30 cellular contexts compared by ENCODE assay signal in the genomic region with DNA sequence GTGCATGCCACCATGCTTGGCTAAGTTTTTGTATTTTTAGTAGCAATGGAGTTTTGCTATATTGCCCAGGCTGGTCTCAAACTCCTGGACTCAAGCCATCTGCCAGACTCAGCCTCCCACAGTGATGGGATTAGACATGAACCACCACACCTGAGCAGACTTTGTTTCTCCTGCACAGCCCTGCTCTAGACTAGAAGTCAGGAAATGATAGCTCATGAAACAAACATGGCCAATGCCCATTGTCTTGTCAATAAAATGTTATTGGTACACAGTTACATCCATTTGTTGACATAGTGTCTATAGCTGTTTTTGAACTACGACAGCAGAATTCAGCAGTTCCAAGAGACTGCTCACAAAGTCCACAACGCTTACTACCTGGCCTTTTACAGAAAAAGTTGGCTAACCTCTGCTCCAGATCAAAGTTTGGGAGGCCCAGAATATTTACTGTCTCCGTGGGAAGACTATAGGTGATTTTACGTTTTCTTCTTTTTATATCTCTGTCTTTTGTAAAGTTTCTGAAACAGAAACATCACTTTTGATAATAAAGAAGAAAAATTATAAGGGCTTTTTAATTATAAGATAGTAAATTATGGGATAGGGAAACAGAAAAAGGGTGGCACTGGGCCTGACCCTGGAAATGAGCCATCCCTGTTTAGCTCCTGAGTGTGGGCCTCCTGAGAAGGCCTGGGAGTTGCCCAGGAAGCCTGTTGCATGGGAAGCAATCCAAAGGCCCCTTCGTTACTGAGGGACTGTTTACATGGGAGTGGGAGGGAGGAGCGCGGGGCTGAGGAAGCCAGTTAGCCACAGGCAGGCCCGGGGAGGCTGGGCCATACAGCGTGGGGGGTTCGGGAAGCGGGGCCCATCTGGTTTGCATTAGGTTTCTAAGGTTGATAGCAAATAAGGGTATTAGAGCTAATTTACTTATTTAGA.
A peak's percentile ranks its signal among the peaks of the same experiment; 100 is the strongest.
DNase-seq lines count a peak whose midpoint lies in the region; ATAC-seq, FAIRE-seq and TF ChIP-seq lines count a peak whose summit lies in the region.
"Had no signal": no experiment of that assay in that cellular context is flagged by ENCODE, and none has a peak within 500 bp of the region (broad histone marks: within the 10 kb centered on the region; RNA-seq: fewer than 3 reads in every experiment).

No MANE protein-coding gene starts in this region.

- H4K20me1 ChIP-seq in hepatocyte (ENCODE audit: insufficient read depth, poor library complexity, severe bottlenecking): no peaks in the 10 kb centered on the region

- no peak for FAIRE-seq in kidney (lab: Jason Lieb, UNC)
- FAIRE-seq: endothelial cell of umbilical vein had no signal

- H3K27ac Mint-ChIP-seq in type B pancreatic cell: no peak overlapping the region
- H3K27ac Mint-ChIP-seq in activated T-cell treated with anti-CD3 and anti-CD28 coated beads, Interleukin-2, amount 50 U/mL, for 72 hours: no peak overlapping the region
- H3K27ac Mint-ChIP-seq: activated CD8-positive, alpha-beta T cell treated with anti-CD3 and anti-CD28 coated beads for 36 hours; activated naive CD4-positive, alpha-beta T cell treated with anti-CD3 and anti-CD28 coated beads, Interleukin-2, amount 50 U/mL, for 24 hours; activated T-cell treated with anti-CD3 and anti-CD28 coated beads, Interleukin-2, amount 50 U/mL, for 24 hours; HFFc6; stimulated activated naive CD8-positive, alpha-beta T cell treated with anti-CD3 and anti-CD28 coated beads, Interleukin-15, amount 100 ng/mL, for 72 hours had no signal

- H3K9me3 ChIP-seq in Peyer's patch (no peaks in the 10 kb centered on the region), hepatocyte (ENCODE audit: low read depth) (no peaks in the 10 kb centered on the region), kidney (ENCODE audit: control insufficient read depth in 1 of 2, low read length in 2 of 2) (no peaks in the 10 kb centered on the region)
- H3K9me3 ChIP-seq: ascending aorta, lower lobe of right lung, spleen, upper lobe of left lung had no signal

- peaks cover 7% of the 10 kb centered on the region for H3K9me3 Mint-ChIP-seq in type B pancreatic cell
- peaks cover 0 to 1% of the 10 kb centered on the region in 2 donors for H3K9me3 Mint-ChIP-seq in activated T-cell treated with anti-CD3 and anti-CD28 coated beads, Interleukin-2, amount 50 U/mL, for 72 hours
- H3K9me3 Mint-ChIP-seq: activated CD8-positive, alpha-beta T cell treated with anti-CD3 and anti-CD28 coated beads for 36 hours; activated naive CD4-positive, alpha-beta T cell treated with anti-CD3 and anti-CD28 coated beads, Interleukin-2, amount 50 U/mL, for 24 hours; activated T-cell treated with anti-CD3 and anti-CD28 coated beads, Interleukin-2, amount 50 U/mL, for 24 hours; CD8-positive, alpha-beta memory T cell; HFFc6; stimulated activated naive CD8-positive, alpha-beta T cell treated with anti-CD3 and anti-CD28 coated beads, Interleukin-15, amount 100 ng/mL, for 72 hours had no signal

- H3K4me1 ChIP-seq in Peyer's patch (peaks cover 0 to 5% (median 0%) of the 10 kb centered on the region in 4 donors), hepatocyte (ENCODE audit: insufficient read depth) (peaks cover 18% of the 10 kb centered on the region), kidney (ENCODE audit: control insufficient read depth in 1 of 2, insufficient read depth in 1 of 2, low read depth in 1 of 2, low read length in 2 of 2) (no peaks in the 10 kb centered on the region)
- H3K4me1 ChIP-seq: ascending aorta, lower lobe of right lung, spleen had no signal

- no peak for TF ChIP-seq POLR2A in Peyer's patch (IDR thresholded peaks at IDR 0.05)

- H3K9me2 ChIP-seq in hepatocyte (replicated peaks; ENCODE audit: insufficient read depth): no peaks in the 10 kb centered on the region

- H3K27me3 ChIP-seq in Peyer's patch (no peaks in the 10 kb centered on the region), hepatocyte (no peaks in the 10 kb centered on the region)
- H3K27me3 ChIP-seq: ascending aorta, upper lobe of left lung had no signal

- intact Hi-C loops in sciatic nerve (cut with DNase I): no loop called here
- intact Hi-C loops in kidney (cut with DNase I): no loop called here

- H3K36me3 ChIP-seq in Peyer's patch: no peaks in the 10 kb centered on the region
- no peaks in the 10 kb centered on the region for H3K36me3 ChIP-seq in hepatocyte (replicated peaks; ENCODE audit: insufficient read depth, low read depth)
- H3K36me3 ChIP-seq in kidney (ENCODE audit: control insufficient read depth in 1 of 2, insufficient read depth in 2 of 2, low read length in 2 of 2): no peaks in the 10 kb centered on the region
- H3K36me3 ChIP-seq: ascending aorta, lower lobe of right lung, spleen, upper lobe of left lung had no signal

- WGBS in hepatocyte (ENCODE audit: low lambda C conversion rate, missing lambda C conversion rate): 27% methylated on average over 11 of the region's 11 CpGs

- H3K4me3 ChIP-seq in Peyer's patch (no peak overlapping the region), hepatocyte (no peak overlapping the region), kidney (ENCODE audit: low read length in 2 of 2) (no peak overlapping the region)
- H3K4me3 ChIP-seq: ascending aorta, lower lobe of right lung, spleen, upper lobe of left lung had no signal

- peaks cover 51% of the 10 kb centered on the region for H3K27me3 Mint-ChIP-seq in type B pancreatic cell
- H3K27me3 Mint-ChIP-seq in activated T-cell treated with anti-CD3 and anti-CD28 coated beads, Interleukin-2, amount 50 U/mL, for 72 hours (ENCODE audit: low read depth): peaks cover 13% of the 10 kb centered on the region
- H3K27me3 Mint-ChIP-seq: stimulated activated naive CD8-positive, alpha-beta T cell treated with anti-CD3 and anti-CD28 coated beads, Interleukin-15, amount 100 ng/mL, for 72 hours had no signal

- TF ChIP-seq CTCF in AG09319 (IDR thresholded peaks at IDR 0.05; ENCODE audit: low read depth, low read length) (no peak), Peyer's patch (IDR thresholded peaks at IDR 0.05) (no peak), hepatocyte (IDR thresholded peaks at IDR 0.05; ENCODE audit: poor library complexity) (no peak), type B pancreatic cell (conservative IDR thresholded peaks at IDR 0.05) (no peak), kidney (IDR thresholded peaks at IDR 0.05; ENCODE audit: borderline replicate concordance, extremely low read depth, insufficient read depth) (no peak)

- no peak overlapping the region for H3K4me3 Mint-ChIP-seq in type B pancreatic cell
- no peak overlapping the region for H3K4me3 Mint-ChIP-seq in activated T-cell treated with anti-CD3 and anti-CD28 coated beads, Interleukin-2, amount 50 U/mL, for 72 hours
- H3K4me3 Mint-ChIP-seq: activated CD8-positive, alpha-beta T cell treated with anti-CD3 and anti-CD28 coated beads for 36 hours; activated naive CD4-positive, alpha-beta T cell treated with anti-CD3 and anti-CD28 coated beads, Interleukin-2, amount 50 U/mL, for 24 hours; activated T-cell treated with anti-CD3 and anti-CD28 coated beads, Interleukin-2, amount 50 U/mL, for 24 hours; CD8-positive, alpha-beta memory T cell; HFFc6; stimulated activated naive CD8-positive, alpha-beta T cell treated with anti-CD3 and anti-CD28 coated beads, Interleukin-15, amount 100 ng/mL, for 72 hours had no signal

- peak overlapping the region; percentile 56 for H3K4me2 ChIP-seq in hepatocyte

- peaks cover 15% of the 10 kb centered on the region for H3K4me1 Mint-ChIP-seq in type B pancreatic cell (ENCODE audit: unreplicated experiment)
- no peaks in the 10 kb centered on the region for H3K4me1 Mint-ChIP-seq in activated T-cell treated with anti-CD3 and anti-CD28 coated beads, Interleukin-2, amount 50 U/mL, for 72 hours (ENCODE audit: low read depth)
- H3K4me1 Mint-ChIP-seq: activated naive CD4-positive, alpha-beta T cell treated with anti-CD3 and anti-CD28 coated beads, Interleukin-2, amount 50 U/mL, for 24 hours; CD8-positive, alpha-beta memory T cell; stimulated activated naive CD8-positive, alpha-beta T cell treated with anti-CD3 and anti-CD28 coated beads, Interleukin-15, amount 100 ng/mL, for 72 hours had no signal

- ATAC-seq in sciatic nerve: no peak
- ATAC-seq in activated T-cell treated with anti-CD3 and anti-CD28 coated beads, Interleukin-2, amount 50 U/mL, for 72 hours (replicated peaks in 1 of 2): no peak
- ATAC-seq: activated CD4-positive, CD25-positive, alpha-beta regulatory T cell treated with anti-CD3 and anti-CD28 coated beads, Interleukin-2, amount 50 U/mL, for 24 hours; activated CD8-positive, alpha-beta T cell treated with anti-CD3 and anti-CD28 coated beads for 36 hours; lower lobe of right lung; Right ventricle myocardium inferior; stimulated activated naive CD8-positive, alpha-beta T cell treated with anti-CD3 and anti-CD28 coated beads, Interleukin-15, amount 100 ng/mL, for 72 hours had no signal

- H3K79me2 ChIP-seq in hepatocyte: no peaks in the 10 kb centered on the region

- DNase-seq in AG09319 (ENCODE audit: extremely low read depth, low read depth) (peak; percentile 68), Peyer's patch (peak in 2 of 3 donors; percentile 25 to 43), hepatocyte (ENCODE audit: low spot score) (peak; percentile 76), sciatic nerve (ENCODE audit: low spot score) (peak; percentile 34), type B pancreatic cell (ENCODE audit: extremely low spot score, unreplicated experiment) (no peak), islet precursor cell (no peak), kidney (no peak)
- DNase-seq in activated T-cell treated with anti-CD3 and anti-CD28 coated beads, Interleukin-2, amount 50 U/mL, for 72 hours: no peak
- DNase-seq: activated CD8-positive, alpha-beta T cell treated with anti-CD3 and anti-CD28 coated beads for 36 hours; activated T-cell treated with anti-CD3 and anti-CD28 coated beads, Interleukin-2, amount 50 U/mL, for 24 hours; CD8-positive, alpha-beta memory T cell; central memory CD4-positive, alpha-beta T cell; dermis blood vessel endothelial cell; HFFc6; Kasumi-1; lower lobe of right lung; NCI-H1048; NCI-H2029; NCI-H2227 treated with DMSO at 0.1 percent for 48 hours; NCI-H748 treated with DMSO at 0.1 percent for 48 hours; nucleus accumbens; stimulated activated CD4-positive, alpha-beta T cell treated with anti-CD3 and anti-CD28 coated beads, Interleukin-4, amount 100 ng/mL, for 4 hours; stimulated activated naive CD8-positive, alpha-beta T cell treated with anti-CD3 and anti-CD28 coated beads, Interleukin-15, amount 100 ng/mL, for 72 hours had no signal

- H3K36me3 Mint-ChIP-seq in type B pancreatic cell: no peaks in the 10 kb centered on the region
- no peaks in the 10 kb centered on the region for H3K36me3 Mint-ChIP-seq in activated T-cell treated with anti-CD3 and anti-CD28 coated beads, Interleukin-2, amount 50 U/mL, for 72 hours (ENCODE audit: insufficient read depth in 2 of 2)
- H3K36me3 Mint-ChIP-seq: CD8-positive, alpha-beta memory T cell had no signal

- H3K27ac ChIP-seq in Peyer's patch: no peak overlapping the region
- H3K27ac ChIP-seq in hepatocyte: peak overlapping the region; percentile 81
- no peak overlapping the region for H3K27ac ChIP-seq in kidney (ENCODE audit: low read depth in 2 of 2, low read length in 2 of 2)
- H3K27ac ChIP-seq: ascending aorta, lower lobe of right lung, spleen had no signal

- no peak overlapping the region for H2AFZ ChIP-seq in hepatocyte

- no peak overlapping the region for H3K9ac ChIP-seq in kidney (ENCODE audit: low read length in 2 of 2)

Comparison
In these comparisons a context has a peak if more than half of its experiments do, and no peak if none do; other contexts are left out.
1. DNase-seq: peak in AG09319 (single experiment), Peyer's patch (2 of 3), hepatocyte (single experiment) and sciatic nerve (single experiment); none in type B pancreatic cell (single experiment), islet precursor cell (single experiment), activated T-cell treated with anti-CD3 and anti-CD28 coated beads, Interleukin-2, amount 50 U/mL, for 72 hours (0 of 2) and kidney (single experiment).